ENCODE assay signal across 1 cellular context in genomic region chr2:85600951-85601770, GRCh38.
TF ChIP-seq lines count a peak whose summit lies in the region.

No MANE protein-coding gene starts in this region.

TF ChIP-seq in HepG2, 621 proteins besides CTCF, POLR2A, EP300 and RAD21:
- TF ChIP-seq SSRP1 (CRISPR knock-in tag; IDR thresholded peaks at IDR 0.05) (peak; percentile 36; the same call in 1 of the 2 replicates), LCORL (IDR thresholded peaks at IDR 0.05) (no peak), LCORL (CRISPR knock-in tag; IDR thresholded peaks at IDR 0.05) (no peak), ZNF891 (CRISPR knock-in tag; IDR thresholded peaks at IDR 0.05) (peak; percentile 67; the same call in 1 of the 2 replicates), MTERF4 (CRISPR knock-in tag; IDR thresholded peaks at IDR 0.05) (0 out of 2 replicates have a peak, but pooled peaks have one; percentile 74), POLR2G (IDR thresholded peaks at IDR 0.05; ENCODE audit: low read depth, low read length) (0 out of 2 replicates have a peak, but pooled peaks have one; percentile 38), POLR2AphosphoS5 (IDR thresholded peaks at IDR 0.05; ENCODE audit: low read depth, low read length) (0 out of 2 replicates have a peak, but pooled peaks have one; percentile 15), ZBTB20 (CRISPR knock-in tag; IDR thresholded peaks at IDR 0.05; ENCODE audit: borderline replicate concordance, low read depth) (0 out of 2 replicates have a peak, but pooled peaks have one; percentile 10), KDM5B (CRISPR knock-in tag; IDR thresholded peaks at IDR 0.05; ENCODE audit: borderline replicate concordance) (0 out of 2 replicates have a peak, but pooled peaks have one; percentile 5), MIER2 (CRISPR knock-in tag; IDR thresholded peaks at IDR 0.05) (no peak), NPAS2 (CRISPR knock-in tag; IDR thresholded peaks at IDR 0.05; ENCODE audit: borderline replicate concordance) (no peak), ZNF709 (CRISPR knock-in tag; IDR thresholded peaks at IDR 0.05) (0 out of 2 replicates have a peak, but pooled peaks have one; percentile 33), SRY (CRISPR knock-in tag; IDR thresholded peaks at IDR 0.05) (0 out of 2 replicates have a peak, but pooled peaks have one; percentile 28), MEF2D (CRISPR knock-in tag; IDR thresholded peaks at IDR 0.05) (no peak), ZNF543 (CRISPR knock-in tag; IDR thresholded peaks at IDR 0.05) (peak; percentile 40; the same call in 1 of the 2 replicates), DPF2 (CRISPR knock-in tag; IDR thresholded peaks at IDR 0.05; ENCODE audit: borderline replicate concordance, low read depth) (0 out of 2 replicates have a peak, but pooled peaks have one; percentile 1), ZNF230 (CRISPR knock-in tag; IDR thresholded peaks at IDR 0.05) (peak; percentile 59; the same call in 1 of the 2 replicates)
